Comparison of ENCODE assay signal across 8 cellular contexts in the genomic region with DNA sequence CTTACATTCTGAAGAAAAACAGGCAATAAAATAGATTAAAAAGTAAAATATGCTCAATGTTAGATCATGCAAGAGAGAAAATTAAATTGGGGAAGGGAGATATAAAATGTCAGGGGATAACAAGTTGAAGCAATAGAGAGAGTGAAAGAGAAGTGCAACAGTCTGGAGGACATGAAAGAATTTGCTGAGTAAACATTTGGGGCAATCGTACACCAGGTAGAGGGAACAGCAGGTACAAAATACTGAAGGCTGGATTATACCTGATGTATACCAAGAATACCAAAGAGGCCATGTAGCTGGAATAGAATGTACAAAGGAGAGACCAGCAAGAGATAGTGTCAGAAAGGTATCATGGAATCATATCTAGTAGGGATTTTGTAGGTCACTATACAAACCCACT.
"Had no signal": no experiment of that assay in that cellular context is flagged by ENCODE, and none has a peak within 500 bp of the region (broad histone marks: within the 10 kb centered on the region; RNA-seq: fewer than 3 reads in every experiment).

No MANE protein-coding gene starts in this region.

- H3K4me3 ChIP-seq: GM23338, K562 had no signal

- H2AFZ ChIP-seq: GM23338 had no signal

- ATAC-seq: GM23338, K562 had no signal

- H3K4me2 ChIP-seq: GM23338 had no signal

- DNase-seq: H9, HCEC 1CT, KG1 had no signal

- FAIRE-seq: H1, H54, HTR-8/SVneo, K562 had no signal
